Comparison of ENCODE assay signal across 11 cellular contexts in the genomic region with DNA sequence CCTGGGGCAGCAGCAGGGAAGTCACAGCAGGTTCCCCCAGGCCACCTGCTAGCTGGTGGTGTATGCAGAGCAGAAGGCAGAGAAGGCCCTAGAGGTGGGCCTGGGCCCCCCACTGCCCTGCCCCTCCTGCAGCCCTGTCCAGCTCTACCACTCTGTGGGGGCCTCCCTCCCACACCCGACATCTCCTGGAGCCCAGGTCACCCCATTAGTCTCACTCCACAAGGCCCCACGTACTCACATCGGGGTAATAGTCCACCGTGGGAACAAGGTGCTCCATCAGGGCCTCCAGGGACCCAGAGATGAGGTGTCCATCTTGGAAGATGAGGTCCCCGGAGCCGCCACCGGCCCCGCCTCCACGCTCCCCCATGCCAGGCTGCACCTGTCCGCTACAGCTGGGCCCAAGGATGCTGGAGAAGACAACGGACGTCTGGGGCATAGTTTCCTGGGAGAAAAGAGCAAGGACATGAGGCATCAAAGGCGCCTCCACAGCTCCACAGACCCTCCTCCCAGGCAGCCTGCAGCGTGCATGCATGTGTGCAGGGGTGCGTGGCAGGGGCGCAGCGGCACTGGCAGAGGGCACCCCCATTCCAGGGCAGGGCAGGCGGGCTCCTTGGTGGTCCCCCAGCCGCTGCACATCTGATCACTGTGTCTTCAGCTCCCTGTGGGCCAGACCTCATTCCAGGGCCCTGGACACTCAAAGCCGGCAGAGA.
DNase-seq lines count a peak whose midpoint lies in the region; ATAC-seq lines count a peak whose summit lies in the region.
"Had no signal": no experiment of that assay in that cellular context is flagged by ENCODE, and none has a peak within 500 bp of the region (broad histone marks: within the 10 kb centered on the region; RNA-seq: fewer than 3 reads in every experiment).

No MANE protein-coding gene starts in this region.

- ATAC-seq in T-cell (replicated peaks in 1 of 4) (no peak), left cardiac atrium (no peak), sciatic nerve (no peak), GM18861 (IDR thresholded peaks at IDR 0.05; ENCODE audit: unreplicated experiment) (no peak)

- peaks cover 9% of the 10 kb centered on the region for H3K4me1 Mint-ChIP-seq in activated CD4-positive, alpha-beta T cell treated with anti-CD3 and anti-CD28 coated beads, Interleukin-2, amount 10 ng/mL, durations not matched to agents 7 days and 5 days
- H3K4me1 Mint-ChIP-seq in T-cell, result peaks cover 7 to 9% (median 8%) of the 10 kb centered on the region in 3 donors

- H3K4me3 Mint-ChIP-seq in activated CD4-positive, alpha-beta T cell treated with anti-CD3 and anti-CD28 coated beads, Interleukin-2, amount 10 ng/mL, durations not matched to agents 7 days and 5 days, result no peak overlapping the region
- no peak overlapping the region for H3K4me3 Mint-ChIP-seq in T-cell
- H3K4me3 Mint-ChIP-seq: CD4-positive, alpha-beta T cell had no signal

- peak; percentile 6 for DNase-seq in activated CD4-positive, alpha-beta T cell treated with anti-CD3 and anti-CD28 coated beads for 1 hour
- DNase-seq in activated CD4-positive, alpha-beta T cell treated with anti-CD3 and anti-CD28 coated beads, Interleukin-2, amount 10 ng/mL, durations not matched to agents 7 days and 5 days, result no peak
- peak in 3 of 34 experiments; percentile 3 to 12 (median 4) for DNase-seq in T-cell
- DNase-seq in left cardiac atrium, result peak; percentile 12
- peak; percentile 48 for DNase-seq in sciatic nerve (ENCODE audit: low spot score)
- DNase-seq in NOMO-1 (lab: John Stamatoyannopoulos, UW; ENCODE audit: unreplicated experiment in 2 of 2), result no peak
- no peak for DNase-seq in H4 (ENCODE audit: low spot score)
- DNase-seq: NCI-H1436 treated with DMSO at 0.1 percent for 48 hours had no signal

- POLR2A ChIA-PET in activated CD4-positive, alpha-beta T cell treated with anti-CD3 and anti-CD28 coated beads, Interleukin-2, amount 10 ng/mL, durations not matched to agents 7 days and 5 days (lab: Charles Lee), result no interaction called here
- POLR2A ChIA-PET in T-cell (lab: Charles Lee), result no interaction called here

- no peaks in the 10 kb centered on the region for H3K27me3 Mint-ChIP-seq in activated CD4-positive, alpha-beta T cell treated with anti-CD3 and anti-CD28 coated beads, Interleukin-2, amount 10 ng/mL, durations not matched to agents 7 days and 5 days
- no peaks in the 10 kb centered on the region for H3K27me3 Mint-ChIP-seq in T-cell
- H3K27me3 Mint-ChIP-seq: CD4-positive, alpha-beta T cell had no signal

- no peak overlapping the region for H3K27ac Mint-ChIP-seq in activated CD4-positive, alpha-beta T cell treated with anti-CD3 and anti-CD28 coated beads, Interleukin-2, amount 10 ng/mL, durations not matched to agents 7 days and 5 days
- H3K27ac Mint-ChIP-seq in T-cell, result peak overlapping the region; percentile 27 to 28
- H3K27ac Mint-ChIP-seq: activated naive CD4-positive, alpha-beta T cell treated with anti-CD3 and anti-CD28 coated beads, Interleukin-2, amount 50 U/mL, for 72 hours had no signal

- CTCF ChIA-PET in activated CD4-positive, alpha-beta T cell treated with anti-CD3 and anti-CD28 coated beads, Interleukin-2, amount 10 ng/mL, durations not matched to agents 7 days and 5 days (lab: Charles Lee), result interaction anchor here (1.1 to 3.0 kb wide), 10 partner anchors 12 to 190 kb away, joined by 3 to 17 read pairs (median 6); partner anchors contain the start of gene RASGEF1A
- CTCF ChIA-PET in T-cell (lab: Charles Lee), result interaction anchor here (1.1 to 2.1 kb wide), 2 partner anchors 17 to 66 kb away, joined by 4 to 6 read pairs; no protein-coding TSS in a partner anchor

- intact Hi-C loops in left cardiac atrium (cut with DNase I) (no loop called here), sciatic nerve (cut with DNase I) (no loop called here)

- H3K9me3 Mint-ChIP-seq in activated CD4-positive, alpha-beta T cell treated with anti-CD3 and anti-CD28 coated beads, Interleukin-2, amount 10 ng/mL, durations not matched to agents 7 days and 5 days, result no peaks in the 10 kb centered on the region
- no peaks in the 10 kb centered on the region for H3K9me3 Mint-ChIP-seq in T-cell
- H3K9me3 Mint-ChIP-seq: activated naive CD4-positive, alpha-beta T cell treated with anti-CD3 and anti-CD28 coated beads, Interleukin-2, amount 50 U/mL, for 72 hours; CD4-positive, alpha-beta T cell had no signal

- H3K36me3 Mint-ChIP-seq in activated CD4-positive, alpha-beta T cell treated with anti-CD3 and anti-CD28 coated beads, Interleukin-2, amount 10 ng/mL, durations not matched to agents 7 days and 5 days (ENCODE audit: low read depth), result no peaks in the 10 kb centered on the region
- H3K36me3 Mint-ChIP-seq in T-cell, result no peaks in the 10 kb centered on the region
- H3K36me3 Mint-ChIP-seq: activated naive CD4-positive, alpha-beta T cell treated with anti-CD3 and anti-CD28 coated beads, Interleukin-2, amount 50 U/mL, for 72 hours had no signal

Comparison
In these comparisons a context has a peak if more than half of its experiments do, and no peak if none do; other contexts are left out.
1. DNase-seq: peak in activated CD4-positive, alpha-beta T cell treated with anti-CD3 and anti-CD28 coated beads for 1 hour (single experiment), left cardiac atrium (single experiment) and sciatic nerve (single experiment); none in activated CD4-positive, alpha-beta T cell treated with anti-CD3 and anti-CD28 coated beads, Interleukin-2, amount 10 ng/mL, durations not matched to agents 7 days and 5 days (single experiment), NOMO-1 (0 of 2) and H4 (single experiment).